28 cellular contexts compared by ENCODE assay signal in genomic region chr4:44716597-44716996, GRCh38.
"Had no signal": no experiment of that assay in that cellular context is flagged by ENCODE, and none has a peak within 500 bp of the region (broad histone marks: within the 10 kb centered on the region; RNA-seq: fewer than 3 reads in every experiment).

No MANE protein-coding gene starts in this region.

- FAIRE-seq: bronchial epithelial cell had no signal

- H3K4me1 ChIP-seq: ascending aorta had no signal

- H3K27ac ChIP-seq: ascending aorta, brain microvascular endothelial cell, coronary artery, dorsolateral prefrontal cortex, esophagus muscularis mucosa, foreskin keratinocyte, gastroesophageal sphincter, heart right ventricle, hepatocyte had no signal

- DNase-seq: activated CD4-positive, alpha-beta memory T cell treated with anti-CD3 and anti-CD28 coated beads for 36 hours; activated CD4-positive, alpha-beta T cell treated with anti-CD3 and anti-CD28 coated beads for 36 hours; activated CD4-positive, alpha-beta T cell treated with anti-CD3 and anti-CD28 coated beads, Interleukin-2, amount 10 ng/mL, durations not matched to agents 24 days and 14 days; activated CD4-positive, CD25-positive, alpha-beta regulatory T cell; activated CD4-positive, CD25-positive, alpha-beta regulatory T cell treated with anti-CD3 and anti-CD28 coated beads, Interleukin-2, amount 50 U/mL, for 72 hours; activated CD8-positive, alpha-beta memory T cell treated with anti-CD3 and anti-CD28 coated beads, Interleukin-2, amount 10 ng/mL, durations not matched to agents 7 days and 5 days; activated CD8-positive, alpha-beta memory T cell treated with anti-CD3 and anti-CD28 coated beads, Interleukin-2, amount 50 U/mL, for 4 hours; activated CD8-positive, alpha-beta T cell treated with anti-CD3 and anti-CD28 coated beads, Interleukin-2, amount 10 ng/mL, durations not matched to agents 7 days and 5 days; activated gamma-delta T cell; activated naive CD4-positive, alpha-beta T cell; activated naive CD4-positive, alpha-beta T cell treated with anti-CD3 and anti-CD28 coated beads, Interleukin-2, amount 10 ng/mL, durations not matched to agents 7 days and 5 days; activated naive CD8-positive, alpha-beta T cell treated with anti-CD3 and anti-CD28 coated beads, Interleukin-2, amount 10 ng/mL, durations not matched to agents 7 days and 5 days; activated T-cell treated with anti-CD3 and anti-CD28 coated beads, Interleukin-2, amount 50 U/mL, for 1 hour; activated T-cell treated with anti-CD3 and anti-CD28 coated beads, Interleukin-2, amount 50 U/mL, for 48 hours; brain microvascular endothelial cell; dorsolateral prefrontal cortex; effector memory CD8-positive, alpha-beta T cell; erythroblast; foreskin keratinocyte; heart right ventricle; T-helper 2 cell had no signal

- H3K4me2 ChIP-seq: hepatocyte had no signal

- H3K4me3 ChIP-seq: ascending aorta, coronary artery, dorsolateral prefrontal cortex, esophagus muscularis mucosa, gastroesophageal sphincter, heart right ventricle, hepatocyte had no signal

- H3K27me3 ChIP-seq: ascending aorta, brain microvascular endothelial cell, dorsolateral prefrontal cortex, esophagus muscularis mucosa, foreskin keratinocyte, gastroesophageal sphincter, heart right ventricle, hepatocyte had no signal

- H3K36me3 ChIP-seq: brain microvascular endothelial cell had no signal

- H3K9me3 ChIP-seq: ascending aorta, esophagus muscularis mucosa, gastroesophageal sphincter, heart right ventricle had no signal

- H2AFZ ChIP-seq: hepatocyte had no signal

- ATAC-seq: activated CD4-positive, alpha-beta T cell treated with anti-CD3 and anti-CD28 coated beads for 36 hours; activated CD8-positive, alpha-beta memory T cell treated with anti-CD3 and anti-CD28 coated beads, Interleukin-2, amount 10 ng/mL, durations not matched to agents 7 days and 5 days; activated CD8-positive, alpha-beta T cell treated with anti-CD3 and anti-CD28 coated beads, Interleukin-2, amount 10 ng/mL, durations not matched to agents 7 days and 5 days; activated naive CD4-positive, alpha-beta T cell treated with anti-CD3 and anti-CD28 coated beads, Interleukin-2, amount 50 U/mL, for 72 hours; effector memory CD8-positive, alpha-beta T cell; foreskin keratinocyte; gastroesophageal sphincter; heart right ventricle had no signal
